ENCODE assay signal across 11 cellular contexts in genomic region chr5:76180817-76181805, GRCh38.
DNase-seq lines count a peak whose midpoint lies in the region; ATAC-seq, FAIRE-seq and TF ChIP-seq lines count a peak whose summit lies in the region.
"Had no signal": no experiment of that assay in that cellular context is flagged by ENCODE, and none has a peak within 500 bp of the region (broad histone marks: within the 10 kb centered on the region; RNA-seq: fewer than 3 reads in every experiment).

No MANE protein-coding gene starts in this region.

- H3K27me3 Mint-ChIP-seq in activated CD4-positive, alpha-beta T cell treated with anti-CD3 and anti-CD28 coated beads, Interleukin-2, amount 10 ng/mL, durations not matched to agents 7 days and 5 days: no peaks in the 10 kb centered on the region
- H3K27me3 Mint-ChIP-seq in natural killer cell (ENCODE audit: low read depth in 2 of 2): peaks cover 0 to 6% of the 10 kb centered on the region in 2 donors
- peaks cover 2% of the 10 kb centered on the region for H3K27me3 Mint-ChIP-seq in CD8-positive, alpha-beta T cell (ENCODE audit: low read depth)

- intact Hi-C loops in natural killer cell (cut with micrococcal nuclease): no loop called here
- intact Hi-C loops in CD8-positive, alpha-beta T cell (cut with DNase I, micrococcal nuclease): no loop called here

- H3K4me3 Mint-ChIP-seq in activated CD4-positive, alpha-beta T cell treated with anti-CD3 and anti-CD28 coated beads, Interleukin-2, amount 10 ng/mL, durations not matched to agents 7 days and 5 days: no peak overlapping the region
- no peak overlapping the region for H3K4me3 Mint-ChIP-seq in natural killer cell
- no peak overlapping the region for H3K4me3 Mint-ChIP-seq in CD8-positive, alpha-beta T cell
- H3K4me3 Mint-ChIP-seq: mesothelial cell of epicardium had no signal

- ATAC-seq in HG02884 (IDR thresholded peaks at IDR 0.05; ENCODE audit: unreplicated experiment) (peak; percentile 66), natural killer cell (peak in 2 of 3 donors; percentile 57 to 66), GM18861 (IDR thresholded peaks at IDR 0.05; ENCODE audit: unreplicated experiment) (no peak)
- ATAC-seq in CD8-positive, alpha-beta T cell: no peak

- TF ChIP-seq POLR2A in H54 (IDR thresholded peaks at IDR 0.05; ENCODE audit: low read depth, low read length): no peak

- no peak overlapping the region for H3K4me3 ChIP-seq in CD8-positive, alpha-beta T cell (ENCODE audit: low read depth, low read length)

- H3K36me3 ChIP-seq in CD8-positive, alpha-beta T cell (ENCODE audit: insufficient read depth, low read length): no peaks in the 10 kb centered on the region

- peaks cover under 1% of the 10 kb centered on the region for H3K4me1 ChIP-seq in CD8-positive, alpha-beta T cell (ENCODE audit: insufficient read depth, low read length)

- peaks cover 28% of the 10 kb centered on the region for H3K4me1 Mint-ChIP-seq in activated CD4-positive, alpha-beta T cell treated with anti-CD3 and anti-CD28 coated beads, Interleukin-2, amount 10 ng/mL, durations not matched to agents 7 days and 5 days
- H3K4me1 Mint-ChIP-seq in natural killer cell: peaks cover 0 to 6% of the 10 kb centered on the region in 2 donors
- H3K4me1 Mint-ChIP-seq in CD8-positive, alpha-beta T cell (ENCODE audit: low read depth): peaks cover 4% of the 10 kb centered on the region

- H3K27ac ChIP-seq in CD8-positive, alpha-beta T cell (ENCODE audit: low read depth, low read length): no peak overlapping the region

- DNase-seq in activated CD4-positive, alpha-beta T cell treated with anti-CD3 and anti-CD28 coated beads, Interleukin-2, amount 10 ng/mL, durations not matched to agents 7 days and 5 days: peak; percentile 30
- DNase-seq in activated CD4-positive, alpha-beta T cell treated with anti-CD3 and anti-CD28 coated beads, Interleukin-2, amount 50 U/mL, for 1 hour: no peak
- DNase-seq in SW480 (ENCODE audit: low spot score) (peak; percentile 58), natural killer cell (no peak), H54 (ENCODE audit: insufficient read length, low spot score) (no peak)
- no peak for DNase-seq in CD8-positive, alpha-beta T cell
- DNase-seq: NCI-H2029 had no signal

- CTCF ChIA-PET in activated CD4-positive, alpha-beta T cell treated with anti-CD3 and anti-CD28 coated beads, Interleukin-2, amount 10 ng/mL, durations not matched to agents 7 days and 5 days (lab: Charles Lee): interaction anchor here (0.5 to 1.8 kb wide), 5 partner anchors 10 to 1953 kb away, joined by 3 to 4 read pairs (median 3); no protein-coding TSS in a partner anchor
- CTCF ChIA-PET in CD8-positive, alpha-beta T cell (lab: Charles Lee): interaction anchor here (0.5 kb wide), 1 partner anchor 207 kb away, joined by 3 read pairs; no protein-coding TSS in a partner anchor

- H3K9me3 ChIP-seq in CD8-positive, alpha-beta T cell (ENCODE audit: low read length): no peaks in the 10 kb centered on the region

- H3K27me3 ChIP-seq in CD8-positive, alpha-beta T cell (ENCODE audit: insufficient read depth, low read length): no peaks in the 10 kb centered on the region

- FAIRE-seq in H54 (lab: Jason Lieb, UNC): no peak
- FAIRE-seq: TTC549 had no signal

- peaks cover 14% of the 10 kb centered on the region for H3K9me3 Mint-ChIP-seq in activated CD4-positive, alpha-beta T cell treated with anti-CD3 and anti-CD28 coated beads, Interleukin-2, amount 10 ng/mL, durations not matched to agents 7 days and 5 days
- H3K9me3 Mint-ChIP-seq in natural killer cell: no peaks in the 10 kb centered on the region
- no peaks in the 10 kb centered on the region for H3K9me3 Mint-ChIP-seq in CD8-positive, alpha-beta T cell

- no peak for TF ChIP-seq CTCF in natural killer cell (IDR thresholded peaks at IDR 0.05)
- no peak for TF ChIP-seq CTCF in CD8-positive, alpha-beta T cell (IDR thresholded peaks at IDR 0.05)

- H3K36me3 Mint-ChIP-seq in activated CD4-positive, alpha-beta T cell treated with anti-CD3 and anti-CD28 coated beads, Interleukin-2, amount 10 ng/mL, durations not matched to agents 7 days and 5 days (ENCODE audit: low read depth): peaks cover 14% of the 10 kb centered on the region
- H3K36me3 Mint-ChIP-seq in natural killer cell: no peaks in the 10 kb centered on the region
- no peaks in the 10 kb centered on the region for H3K36me3 Mint-ChIP-seq in CD8-positive, alpha-beta T cell
- H3K36me3 Mint-ChIP-seq: mesothelial cell of epicardium had no signal

- POLR2A ChIA-PET in activated CD4-positive, alpha-beta T cell treated with anti-CD3 and anti-CD28 coated beads, Interleukin-2, amount 10 ng/mL, durations not matched to agents 7 days and 5 days (lab: Charles Lee): no interaction called here
- POLR2A ChIA-PET in CD8-positive, alpha-beta T cell (lab: Charles Lee): no interaction called here

- H3K27ac Mint-ChIP-seq in activated CD4-positive, alpha-beta T cell treated with anti-CD3 and anti-CD28 coated beads, Interleukin-2, amount 10 ng/mL, durations not matched to agents 7 days and 5 days: no peak overlapping the region
- no peak overlapping the region for H3K27ac Mint-ChIP-seq in natural killer cell
- no peak overlapping the region for H3K27ac Mint-ChIP-seq in CD8-positive, alpha-beta T cell
- H3K27ac Mint-ChIP-seq: mesothelial cell of epicardium had no signal

Comparison
In these comparisons a context has a peak if more than half of its experiments do, and no peak if none do; other contexts are left out.
1. DNase-seq: peak in activated CD4-positive, alpha-beta T cell treated with anti-CD3 and anti-CD28 coated beads, Interleukin-2, amount 10 ng/mL, durations not matched to agents 7 days and 5 days (single experiment) and SW480 (single experiment); none in activated CD4-positive, alpha-beta T cell treated with anti-CD3 and anti-CD28 coated beads, Interleukin-2, amount 50 U/mL, for 1 hour (single experiment), natural killer cell (single experiment), H54 (single experiment) and CD8-positive, alpha-beta T cell (0 of 7).
2. ATAC-seq: peak in HG02884 (single experiment) and natural killer cell (2 of 3); none in GM18861 (single experiment) and CD8-positive, alpha-beta T cell (single experiment).